12 cellular contexts compared by ENCODE assay signal in the genomic region with DNA sequence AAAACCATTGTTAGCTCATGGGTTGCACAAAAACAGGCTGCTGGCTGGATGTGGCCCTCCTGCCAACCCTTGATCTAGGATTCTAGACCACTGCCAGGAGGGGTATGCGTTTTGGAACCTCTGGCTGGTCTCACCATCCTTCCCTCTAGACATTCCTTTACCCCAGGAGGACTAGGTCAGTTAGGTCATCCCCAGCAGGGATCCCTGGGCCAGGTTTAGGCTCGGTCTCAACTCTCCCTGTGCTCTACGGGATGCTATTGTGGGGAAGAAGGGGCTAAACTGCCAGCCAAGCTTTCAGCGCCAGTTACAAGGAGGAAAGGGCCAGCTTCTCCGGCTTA. TPM values are rescaled to one million over a fixed set of nuclear protein-coding genes. Genes with fewer than 3 reads are reported as not detected.
DNase-seq lines count a peak whose midpoint lies in the region; ATAC-seq and TF ChIP-seq lines count a peak whose summit lies in the region.
"Had no signal": no experiment of that assay in that cellular context is flagged by ENCODE, and none has a peak within 500 bp of the region (broad histone marks: within the 10 kb centered on the region; RNA-seq: fewer than 3 reads in every experiment).

No MANE protein-coding gene starts in this region.

- H3K4me3 ChIP-seq in SJCRH30 (no peak overlapping the region), spleen (peak overlapping the region in 1 of 8 donors; percentile 36)

- 86 to 95% (median 94%) methylated on average over 4 to 5 of the region's 5 CpGs for WGBS in spleen, 5 donors

- H3K27ac ChIP-seq in SJCRH30 (peak overlapping the region; percentile 22; the same call in 1 of the 2 replicates), epithelial cell of prostate (peak overlapping the region; percentile 98), spleen (peak overlapping the region; percentile 67 to 97 (median 90))
- H3K27ac ChIP-seq: parathyroid adenoma had no signal

- no peak overlapping the region for H3K4me3 Mint-ChIP-seq in T-helper 1 cell treated with Interleukin-12 subunit alpha and Interleukin-12 subunit beta and Interleukin-4 antibody, amounts not matched to agents 30 μg/mL and 1 μg/mL, for 36 hours

- no peaks in the 10 kb centered on the region for H3K27me3 Mint-ChIP-seq in T-helper 1 cell treated with Interleukin-12 subunit alpha and Interleukin-12 subunit beta and Interleukin-4 antibody, amounts not matched to agents 30 μg/mL and 1 μg/mL, for 36 hours (ENCODE audit: low read depth)

- H3K36me3 ChIP-seq in SJCRH30 (peaks cover 43% of the 10 kb centered on the region), spleen (peaks cover 0 to 40% (median 0%) of the 10 kb centered on the region in 6 donors)

- peak overlapping the region; percentile 89 for H3K27ac Mint-ChIP-seq in T-helper 1 cell treated with Interleukin-12 subunit alpha and Interleukin-12 subunit beta and Interleukin-4 antibody, amounts not matched to agents 30 μg/mL and 1 μg/mL, for 36 hours

- intact Hi-C loops in spleen (cut with DNase I; ENCODE audit: low total_unique reads): no loop called here

- H3K36me3 Mint-ChIP-seq in T-helper 1 cell treated with Interleukin-12 subunit alpha and Interleukin-12 subunit beta and Interleukin-4 antibody, amounts not matched to agents 30 μg/mL and 1 μg/mL, for 36 hours (ENCODE audit: low read depth): peaks cover 64% of the 10 kb centered on the region

- H3K9me3 ChIP-seq in SJCRH30 (replicated peaks) (no peaks in the 10 kb centered on the region), spleen (no peaks in the 10 kb centered on the region)

- no peaks in the 10 kb centered on the region for H3K27me3 ChIP-seq in SJCRH30
- H3K27me3 ChIP-seq in spleen (replicated peaks in 1 of 7): no peaks in the 10 kb centered on the region

- ATAC-seq in HG03354 (IDR thresholded peaks at IDR 0.05; ENCODE audit: poor library complexity, severe bottlenecking, unreplicated experiment): no peak
- ATAC-seq: Panc1 had no signal

- H3K9me3 Mint-ChIP-seq in T-helper 1 cell treated with Interleukin-12 subunit alpha and Interleukin-12 subunit beta and Interleukin-4 antibody, amounts not matched to agents 30 μg/mL and 1 μg/mL, for 36 hours: no peaks in the 10 kb centered on the region

- H3K4me1 ChIP-seq in SJCRH30 (peaks cover 35% of the 10 kb centered on the region), spleen (peaks cover 59 to 100% (median 91%) of the 10 kb centered on the region in 6 donors)

- peaks cover 91% of the 10 kb centered on the region for H3K4me1 Mint-ChIP-seq in T-helper 1 cell treated with Interleukin-12 subunit alpha and Interleukin-12 subunit beta and Interleukin-4 antibody, amounts not matched to agents 30 μg/mL and 1 μg/mL, for 36 hours (ENCODE audit: low read depth)

- no peak for TF ChIP-seq CTCF in spleen (IDR thresholded peaks at IDR 0.05 in 8 of 11, conservative IDR thresholded peaks at IDR 0.05 in 3 of 11)

- no peak for TF ChIP-seq POLR2A in spleen (IDR thresholded peaks at IDR 0.05)

- DNase-seq in T-helper 1 cell (no peak), SJCRH30 (no peak), epithelial cell of prostate (ENCODE audit: low read depth, low spot score) (no peak), spleen (no peak), NCI-H2227 (lab: John Stamatoyannopoulos, UW; ENCODE audit: unreplicated experiment) (no peak), NAMALWA (ENCODE audit: low spot score) (no peak)
- DNase-seq: 8988T; activated CD4-positive, alpha-beta T cell treated with anti-CD3 and anti-CD28 coated beads, Interleukin-2, amount 50 U/mL, for 1 hour had no signal

RNA-seq across cellular contexts. Expression of gene SLC2A1, which starts 22.7 kb away (rescaled TPM):
- total RNA-seq in SJCRH30 (2014; rRNA removed; shearing (Covaris generic)): 64.8 and 73.2 TPM in 2 replicates
- total RNA-seq in spleen: 100 to 1,000 TPM in 3 of 7 donors, 10 to 100 TPM in 4; 26.2 to 142 (median 83.1) TPM
- 10 to 100 TPM; 18.3 to 31.0 (median 19.5) TPM for polyA plus RNA-seq in spleen

Comparison
In these comparisons a context has a peak if more than half of its experiments do, and no peak if none do; other contexts are left out.
1. H3K27ac ChIP-seq: peak in every context shown above with its lines; median percentile 98 in epithelial cell of prostate; 90 in spleen; 22 in SJCRH30.